9 cellular contexts compared by ENCODE assay signal in the genomic region with DNA sequence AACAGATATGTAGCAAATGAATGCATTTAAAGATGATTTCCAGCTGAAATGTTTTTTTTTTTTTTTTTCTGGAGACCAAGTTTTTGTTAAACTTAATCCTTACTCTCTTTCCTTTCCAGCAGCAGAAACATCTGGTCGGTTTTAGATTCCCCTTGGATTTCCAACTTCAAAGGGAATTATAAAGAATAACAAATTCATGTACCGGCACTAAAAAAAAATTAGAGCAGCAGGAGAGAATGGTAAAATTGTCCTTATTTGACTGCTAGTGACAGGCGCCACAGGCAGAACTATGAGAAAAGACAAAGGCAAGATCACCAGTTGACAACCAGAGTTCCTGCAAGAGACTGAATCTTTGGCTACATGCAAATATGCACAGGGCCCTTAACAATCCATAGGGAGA.
"Had no signal": no experiment of that assay in that cellular context is flagged by ENCODE, and none has a peak within 500 bp of the region (broad histone marks: within the 10 kb centered on the region; RNA-seq: fewer than 3 reads in every experiment).

No MANE protein-coding gene starts in this region.

- H3K36me3 ChIP-seq: neural progenitor cell, tibial nerve had no signal

- H3K27me3 Mint-ChIP-seq: effector memory CD8-positive, alpha-beta T cell had no signal

- DNase-seq: activated naive CD4-positive, alpha-beta T cell treated with anti-CD3 and anti-CD28 coated beads, Interleukin-2, amount 50 U/mL, for 16 hours; activated T-cell treated with anti-CD3 and anti-CD28 coated beads, Interleukin-2, amount 50 U/mL, for 1 hour; body of pancreas; effector memory CD8-positive, alpha-beta T cell; retina; small intestine had no signal

- H3K4me2 ChIP-seq: neural progenitor cell had no signal

- H3K27me3 ChIP-seq: body of pancreas, neural progenitor cell, tibial nerve had no signal

- H3K9ac ChIP-seq: neural progenitor cell, parathyroid adenoma had no signal

- H3K4me3 ChIP-seq: body of pancreas, neural progenitor cell, tibial nerve had no signal

- H3K4me1 ChIP-seq: body of pancreas had no signal

- H3K4me3 Mint-ChIP-seq: effector memory CD8-positive, alpha-beta T cell had no signal

- ATAC-seq: body of pancreas; effector memory CD8-positive, alpha-beta T cell had no signal

- H3K9me3 ChIP-seq: body of pancreas, tibial nerve had no signal

- H3K9me3 Mint-ChIP-seq: effector memory CD8-positive, alpha-beta T cell; neural progenitor cell had no signal

- H3K36me3 Mint-ChIP-seq: neural progenitor cell had no signal

- H3K27ac ChIP-seq: body of pancreas, neural progenitor cell, parathyroid adenoma had no signal
